19 cellular contexts compared by ENCODE assay signal in genomic region chr15:53658827-53659226, GRCh38.
DNase-seq lines count a peak whose midpoint lies in the region; ATAC-seq, FAIRE-seq and TF ChIP-seq lines count a peak whose summit lies in the region.
"Had no signal": no experiment of that assay in that cellular context is flagged by ENCODE, and none has a peak within 500 bp of the region (broad histone marks: within the 10 kb centered on the region; RNA-seq: fewer than 3 reads in every experiment).

No MANE protein-coding gene starts in this region.

- H3K36me3 ChIP-seq in bronchial epithelial cell (ENCODE audit: control insufficient read depth, insufficient read depth, low read length): no peaks in the 10 kb centered on the region
- H3K36me3 ChIP-seq: uterus had no signal

- ATAC-seq in GM19324 (IDR thresholded peaks at IDR 0.05; ENCODE audit: low FRiP score, unreplicated experiment): no peak
- ATAC-seq: activated T-helper 17 cell treated with anti-CD3 and anti-CD28 coated beads, Interleukin-2, amount 50 U/mL, for 72 hours; natural killer cell treated with Interleukin-12 subunit alpha and Interleukin-12 subunit beta and Interleukin-15 and Interleukin-18, amount 100 ng/mL, for 72 hours; sciatic nerve had no signal

- no peak for FAIRE-seq in bronchial epithelial cell (lab: Jason Lieb, UNC)

- DNase-seq in NCI-H1417 treated with DMSO at 0.1 percent for 48 hours (lab: John Stamatoyannopoulos, UW): peak; percentile 93
- peak; percentile 96 for DNase-seq in NCI-H2227 treated with DMSO at 0.1 percent for 48 hours (lab: John Stamatoyannopoulos, UW)
- DNase-seq in bronchial epithelial cell (ENCODE audit: low read depth): peak; percentile 3
- no peak for DNase-seq in SKM-1 (lab: John Stamatoyannopoulos, UW; ENCODE audit: unreplicated experiment)
- DNase-seq in activated gamma-delta T cell treated with Interleukin-2 at 50 U/mL for 16 hours: no peak
- no peak for DNase-seq in pons (ENCODE audit: low spot score)
- DNase-seq: activated CD4-positive, alpha-beta memory T cell treated with anti-CD3 and anti-CD28 coated beads, Interleukin-2, amount 10 ng/mL, durations not matched to agents 7 days and 5 days; aorta; CD4-positive, alpha-beta T cell; GOT3; NK-92 treated with Interleukin-12 subunit alpha and Interleukin-12 subunit beta, amount 100 ng/mL, for 24 hours; SIG-M5; stimulated activated CD4-positive, alpha-beta T cell treated with anti-CD3 and anti-CD28 coated beads, Interleukin-4, amount 100 ng/mL, for 1 hour; uterus had no signal

- TF ChIP-seq CTCF in bronchial epithelial cell (IDR thresholded peaks at IDR 0.05; ENCODE audit: insufficient read depth, low read length, severe bottlenecking): no peak

- H3K4me3 ChIP-seq in bronchial epithelial cell (ENCODE audit: low read depth, low read length): no peak overlapping the region
- H3K4me3 ChIP-seq: lung, uterus had no signal

- no peaks in the 10 kb centered on the region for H3K27me3 ChIP-seq in bronchial epithelial cell (ENCODE audit: control insufficient read depth, insufficient read depth, low read length)

Comparison
In these comparisons a context has a peak if more than half of its experiments do, and no peak if none do; other contexts are left out.
1. DNase-seq: peak in NCI-H1417 treated with DMSO at 0.1 percent for 48 hours (single experiment), NCI-H2227 treated with DMSO at 0.1 percent for 48 hours (single experiment) and bronchial epithelial cell (single experiment); none in SKM-1 (single experiment), activated gamma-delta T cell treated with Interleukin-2 at 50 U/mL for 16 hours (single experiment) and pons (single experiment).